ENCODE assay signal across 12 cellular contexts in genomic region chr10:103982639-103983038, GRCh38. TPM values are rescaled to one million over a fixed set of nuclear protein-coding genes. Genes with fewer than 3 reads are reported as not detected.
A peak's percentile ranks its signal among the peaks of the same experiment; 100 is the strongest.
DNase-seq lines count a peak whose midpoint lies in the region; ATAC-seq, FAIRE-seq and TF ChIP-seq lines count a peak whose summit lies in the region.
"Had no signal": no experiment of that assay in that cellular context is flagged by ENCODE, and none has a peak within 500 bp of the region (broad histone marks: within the 10 kb centered on the region; RNA-seq: fewer than 3 reads in every experiment).

No MANE protein-coding gene starts in this region.

- peak overlapping the region; percentile 89 to 91 for H3K27ac Mint-ChIP-seq in natural killer cell

- intact Hi-C loops in K562 (cut with micrococcal nuclease) (loop anchor here (5.0 kb wide), 1 partner anchor 140 kb away; the partner anchor contains the start of gene SFR1), natural killer cell (cut with micrococcal nuclease) (loop anchor here (1.0 to 5.0 kb wide), 3 partner anchors 15 to 140 kb away; partner anchors contain the start of genes SFR1 and SLK)

- peak; percentile 67 for FAIRE-seq in K562 (lab: Jason Lieb, UNC)

- no peaks in the 10 kb centered on the region for H3K9me3 ChIP-seq in K562 (replicated peaks; ENCODE audit: control insufficient read depth, insufficient read depth, low read depth, low read length)
- H3K9me3 ChIP-seq: HAP-1, thyroid gland had no signal

- no peak overlapping the region for H2AFZ ChIP-seq in K562 (ENCODE audit: low read depth, low read length)

- BruUV-seq in K562 (replicated peaks; lab: Mats Ljungman, UMichigan) = no TSS peak

- H4K20me1 ChIP-seq in K562 (replicated peaks; ENCODE audit: control insufficient read depth, insufficient read depth, low read length) = 0 out of 2 replicates have a peak, but pooled peaks cover 4% of the 10 kb centered on the region

- H3K4me2 ChIP-seq in K562 (ENCODE audit: insufficient read depth, low read length) = no peak overlapping the region

- CTCF ChIA-PET in K562 (lab: Yijun Ruan, JAX; ENCODE audit: low intra/inter-chr PET ratio) = no interaction called here

- no peak overlapping the region for H3K4me3 ChIP-seq in K562
- H3K4me3 ChIP-seq: HAP-1, thyroid gland had no signal

- H3K9ac ChIP-seq in K562 (ENCODE audit: insufficient read depth in 1 of 2, low read depth in 2 of 2, low read length in 2 of 2) = no peak overlapping the region

- H3K4me3 Mint-ChIP-seq in natural killer cell = peak overlapping the region; percentile 86

- TF ChIP-seq EP300 in K562 (IDR thresholded peaks at IDR 0.05; ENCODE audit: low read length) = no peak

- WGBS in K562 (ENCODE audit: insufficient coverage, low coverage, missing lambda C conversion rate) = 79% methylated on average over 4 of the region's 4 CpGs

- ATAC-seq in K562 = peak; percentile 87
- no peak for ATAC-seq in natural killer cell
- ATAC-seq in HG03039 (IDR thresholded peaks at IDR 0.05; ENCODE audit: unreplicated experiment) = no peak
- ATAC-seq: sciatic nerve had no signal

- H3K36me3 ChIP-seq in K562 (ENCODE audit: control insufficient read depth, insufficient read depth, low read length) = no peaks in the 10 kb centered on the region
- H3K36me3 ChIP-seq: HAP-1, thyroid gland had no signal

- H3K9me3 Mint-ChIP-seq in natural killer cell = no peaks in the 10 kb centered on the region

- peaks cover 0 to 5% of the 10 kb centered on the region in 2 experiments; a peak in 3 of 5 replicates for H3K4me1 ChIP-seq in K562 (replicated peaks in 1 of 2; ENCODE audit: control insufficient read depth in 2 of 2, insufficient read depth in 2 of 2, low read length in 2 of 2)
- H3K4me1 ChIP-seq: HAP-1 had no signal

- TF ChIP-seq RAD21 in K562 (CRISPR knock-in tag; conservative IDR thresholded peaks at IDR 0.05 in 1 of 2, IDR thresholded peaks at IDR 0.05 in 1 of 2) = peak in 1 of 2 experiments; percentile 37; a peak in 1 of 4 replicates

- peaks cover 95% of the 10 kb centered on the region for H3K79me2 ChIP-seq in K562 (ENCODE audit: control insufficient read depth, insufficient read depth, low read length)

- no peak for TF ChIP-seq POLR2A in K562 (conservative IDR thresholded peaks at IDR 0.05)

- H3K27me3 ChIP-seq in K562 (ENCODE audit: control insufficient read depth in 2 of 2, insufficient read depth in 2 of 2, low read length in 2 of 2) = no peaks in the 10 kb centered on the region
- H3K27me3 ChIP-seq: thyroid gland had no signal

- DNase-seq in DMS153 treated with DMSO at 0.1 percent for 48 hours (lab: John Stamatoyannopoulos, UW; ENCODE audit: unreplicated experiment) = peak; percentile 14
- no peak for DNase-seq in DMS153 (lab: John Stamatoyannopoulos, UW)
- peak; percentile 31 for DNase-seq in HuH-7 (ENCODE audit: low spot score)
- DNase-seq in K562 (ENCODE audit: extremely low read depth in 1 of 4, low spot score in 3 of 4) = peak in 2 of 4 experiments; percentile 11 to 41
- no peak for DNase-seq in natural killer cell
- DNase-seq in AG20443 (ENCODE audit: low spot score) = no peak
- no peak for DNase-seq in DMS79 (lab: John Stamatoyannopoulos, UW)
- DNase-seq: activated T-cell treated with anti-CD3 and anti-CD28 coated beads, Interleukin-2, amount 50 U/mL, for 1 hour; thyroid gland had no signal

- H3K9me1 ChIP-seq in K562 (ENCODE audit: control insufficient read depth, insufficient read depth, low read length) = no peaks in the 10 kb centered on the region

- H3K36me3 Mint-ChIP-seq in natural killer cell = no peaks in the 10 kb centered on the region

- POLR2A ChIA-PET in K562 (lab: Yijun Ruan, JAX) = no interaction called here

- in situ Hi-C loops in K562 (cut with MboI) = no loop called here

- no peaks in the 10 kb centered on the region for H3K27me3 Mint-ChIP-seq in natural killer cell (ENCODE audit: low read depth in 2 of 2)

- peaks cover 64 to 70% of the 10 kb centered on the region in 2 donors for H3K4me1 Mint-ChIP-seq in natural killer cell

- TF ChIP-seq CTCF in K562 (IDR thresholded peaks at IDR 0.05 in 2 of 3, conservative IDR thresholded peaks at IDR 0.05 in 1 of 3; ENCODE audit: insufficient read depth in 2 of 3, low read depth in 1 of 3, low read length in 3 of 3) (peak; percentile 30 to 43 (median 39); a peak in 5 of 6 replicates), natural killer cell (IDR thresholded peaks at IDR 0.05) (no peak)

- no peak overlapping the region for H3K27ac ChIP-seq in K562 (ENCODE audit: extremely low read depth, low read depth, low read length)
- H3K27ac ChIP-seq: thyroid gland had no signal

TF ChIP-seq in K562, 482 proteins besides CTCF, POLR2A, EP300 and RAD21:
- TF ChIP-seq, protein P1, sequence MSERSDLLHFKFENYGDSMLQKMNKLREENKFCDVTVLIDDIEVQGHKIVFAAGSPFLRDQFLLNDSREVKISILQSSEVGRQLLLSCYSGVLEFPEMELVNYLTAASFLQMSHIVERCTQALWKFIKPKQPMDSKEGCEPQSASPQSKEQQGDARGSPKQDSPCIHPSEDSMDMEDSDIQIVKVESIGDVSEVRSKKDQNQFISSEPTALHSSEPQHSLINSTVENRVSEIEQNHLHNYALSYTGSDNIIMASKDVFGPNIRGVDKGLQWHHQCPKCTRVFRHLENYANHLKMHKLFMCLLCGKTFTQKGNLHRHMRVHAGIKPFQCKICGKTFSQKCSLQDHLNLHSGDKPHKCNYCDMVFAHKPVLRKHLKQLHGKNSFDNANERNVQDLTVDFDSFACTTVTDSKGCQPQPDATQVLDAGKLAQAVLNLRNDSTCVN (CRISPR knock-in tag; IDR thresholded peaks at IDR 0.05) = no peak
- TF ChIP-seq MAZ (CRISPR knock-in tag; conservative IDR thresholded peaks at IDR 0.05 in 1 of 2, IDR thresholded peaks at IDR 0.05 in 1 of 2) = 0 out of 4 replicates have a peak, but pooled peaks of 1 of the 2 experiments have one; percentile 42

RNA-seq across cellular contexts. Expression of gene SLK, which starts 15.7 kb away (rescaled TPM):
- total RNA-seq in K562 (2011; cell fraction: chromatin; rRNA removed; ENCODE audit: low replicate concordance) = 5.1 and 25.0 TPM in 2 replicates
- 3.5 and 4.9 TPM in 2 replicates for total RNA-seq in K562 (2011; cell fraction: nucleolus; rRNA removed)
- 8.1 and 11.5 TPM in 2 replicates for total RNA-seq in K562 (2011; cell fraction: nucleoplasm; rRNA removed)
- total RNA-seq in K562 (2014; rRNA removed) (24.0 and 39.9 TPM in 2 replicates), K562 (2014; rRNA removed; fragmentation: Illumina TruSeq; extraction: Trizol) (40.0 and 43.5 TPM in 2 replicates), K562 (2015; rRNA removed; fragmentation: Illumina TruSeq; extraction: Trizol) (37.4 and 39.0 TPM in 2 replicates), K562 (2021) (21.6 and 23.4 TPM in 2 replicates), natural killer cell (10 to 100 TPM; 33.4 to 48.7 (median 40.3) TPM)
- polyA plus RNA-seq in K562 (2011; rRNA removed) (10.6 and 14.9 TPM in 2 replicates), K562 (2014; fragmentation: Illumina TruSeq; extraction: Trizol) (21.3 and 26.4 TPM in 2 replicates), K562 (2014; fragmentation: Nextera tagmentation; extraction: Ambion mirVana) (1 to 10 TPM; 8.2 to 9.2 TPM), K562 (2014; rRNA removed) (12.7 and 15.5 TPM in 2 replicates)
- polyA plus RNA-seq in K562 (2011; cell fraction: cytosol; rRNA removed) = 1.9 and 3.7 TPM in 2 replicates
- 5.5 and 6.3 TPM in 2 replicates for polyA plus RNA-seq in K562 (2011; cell fraction: nucleus; rRNA removed)
- 15.6 and 19.0 TPM in 2 replicates for polyA plus RNA-seq in K562 (2012)
- polyA minus RNA-seq in K562 (2011; rRNA and poly(A)+ RNA removed) = 32.3 and 40.0 TPM in 2 replicates
- polyA minus RNA-seq in K562 (2011; cell fraction: cytosol; rRNA and poly(A)+ RNA removed) = 19.4 and 19.6 TPM in 2 replicates
- 6.3 and 13.2 TPM in 2 replicates for polyA minus RNA-seq in K562 (2011; cell fraction: nucleus; rRNA and poly(A)+ RNA removed)

Comparison
In these comparisons a context has a peak if more than half of its experiments do, and no peak if none do; other contexts are left out.
1. DNase-seq: peak in DMS153 treated with DMSO at 0.1 percent for 48 hours (single experiment) and HuH-7 (single experiment); none in DMS153 (single experiment), natural killer cell (single experiment), AG20443 (single experiment) and DMS79 (single experiment).